In the genomic region with DNA sequence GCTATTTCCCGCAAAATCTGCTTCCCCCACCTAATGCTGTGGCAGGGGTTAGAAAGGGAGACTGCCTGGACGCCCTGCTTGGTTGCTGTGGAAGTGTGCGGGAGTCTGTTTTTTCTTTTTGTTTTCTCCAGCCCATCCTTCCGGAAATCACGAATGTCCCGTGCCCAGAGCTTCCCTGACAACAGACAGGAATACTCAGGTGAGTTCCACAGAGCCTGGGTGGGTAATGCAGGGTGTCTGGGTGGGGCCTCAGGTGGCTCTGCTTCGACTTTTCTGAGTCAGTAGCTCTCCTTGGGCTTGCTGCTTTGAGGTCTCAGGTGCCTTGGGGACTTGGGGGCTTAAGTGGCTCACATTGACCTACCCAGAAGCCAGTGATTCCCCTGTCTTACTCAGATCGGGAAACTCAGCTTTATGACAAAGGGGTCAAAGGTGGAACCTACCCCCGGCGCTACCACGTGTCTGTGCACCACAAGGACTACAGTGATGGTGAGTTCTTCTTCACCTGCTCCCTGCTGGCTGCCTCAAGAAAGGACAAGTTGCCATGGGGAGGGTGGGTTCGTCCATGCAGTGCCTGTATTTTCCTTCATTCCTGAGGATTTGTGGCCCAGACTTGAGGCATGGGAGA, we compare ENCODE assay signal across 20 cellular contexts. TPM values are rescaled to one million over a fixed set of nuclear protein-coding genes. Genes with fewer than 3 reads are reported as not detected.
A peak's percentile ranks its signal among the peaks of the same experiment; 100 is the strongest.
DNase-seq lines count a peak whose midpoint lies in the region; ATAC-seq and TF ChIP-seq lines count a peak whose summit lies in the region.
"Had no signal": no experiment of that assay in that cellular context is flagged by ENCODE, and none has a peak within 500 bp of the region (broad histone marks: within the 10 kb centered on the region; RNA-seq: fewer than 3 reads in every experiment).

No MANE protein-coding gene starts in this region.

- H2BK120ac ChIP-seq in mesendoderm (ENCODE audit: low read depth, low read length), result no peak overlapping the region

- H4K8ac ChIP-seq in mesendoderm (ENCODE audit: low read depth, low read length), result no peak overlapping the region

- H3K18ac ChIP-seq in mesendoderm (ENCODE audit: low read length), result no peak overlapping the region

- H3K27ac Mint-ChIP-seq in mesothelial cell of epicardium, result no peak overlapping the region
- H3K27ac Mint-ChIP-seq: activated CD4-positive, alpha-beta T cell treated with anti-CD3 and anti-CD28 coated beads, Interleukin-2, amount 10 ng/mL, durations not matched to agents 7 days and 5 days had no signal

- peak; percentile 34 for DNase-seq in stimulated activated CD4-positive, alpha-beta T cell treated with anti-CD3 and anti-CD28 coated beads, Interleukin-1b, Interleukin-23, amount 100 ng/mL, for 48 hours
- no peak for DNase-seq in stimulated activated CD4-positive, alpha-beta T cell treated with anti-CD3 and anti-CD28 coated beads, Interleukin-2, amount 100 ng/mL, for 24 hours
- DNase-seq in mesendoderm (no peak), SK-N-DZ (ENCODE audit: low spot score) (no peak), mesothelial cell of epicardium (ENCODE audit: low spot score in 2 of 2, unreplicated experiment in 2 of 2) (no peak), COR-L47 (lab: John Stamatoyannopoulos, UW) (no peak)
- DNase-seq: activated CD4-positive, alpha-beta T cell treated with anti-CD3 and anti-CD28 coated beads, Interleukin-2, amount 10 ng/mL, durations not matched to agents 7 days and 5 days; activated CD8-positive, alpha-beta memory T cell treated with anti-CD3 and anti-CD28 coated beads, Interleukin-2, amount 50 U/mL, for 48 hours; CD8-positive, alpha-beta memory T cell; effector CD4-positive, alpha-beta T cell; foreskin melanocyte; left ventricle myocardium superior; NCI-H1417; NCI-H446; psoas muscle; stimulated activated naive CD4-positive, alpha-beta T cell had no signal

- H3K27me3 ChIP-seq in mesendoderm (ENCODE audit: insufficient read depth, low read length, poor library complexity), result no peaks in the 10 kb centered on the region
- H3K27me3 ChIP-seq: hepatocyte had no signal

- no peaks in the 10 kb centered on the region for H3K9me3 Mint-ChIP-seq in mesothelial cell of epicardium
- H3K9me3 Mint-ChIP-seq: activated CD4-positive, alpha-beta T cell treated with anti-CD3 and anti-CD28 coated beads, Interleukin-2, amount 10 ng/mL, durations not matched to agents 7 days and 5 days; brain; CD8-positive, alpha-beta memory T cell had no signal

- H3K4me2 ChIP-seq in mesendoderm (ENCODE audit: low read length), result no peak overlapping the region
- H3K4me2 ChIP-seq: hepatocyte had no signal

- no peaks in the 10 kb centered on the region for H3K79me1 ChIP-seq in mesendoderm (ENCODE audit: low read length)

- H3K9ac ChIP-seq in mesendoderm (ENCODE audit: low read length), result no peak overlapping the region

- no peak overlapping the region for H3K56ac ChIP-seq in mesendoderm (ENCODE audit: low read length)

- H3K79me2 ChIP-seq in mesendoderm (ENCODE audit: control insufficient read depth, insufficient read depth, low read length), result no peaks in the 10 kb centered on the region
- H3K79me2 ChIP-seq: hepatocyte had no signal

- H4K5ac ChIP-seq in mesendoderm (ENCODE audit: low read length), result no peak overlapping the region

- no peak for TF ChIP-seq CTCF in mesothelial cell of epicardium (IDR thresholded peaks at IDR 0.05; ENCODE audit: unreplicated experiment)

- H3K23ac ChIP-seq in mesendoderm (ENCODE audit: low read length), result peak overlapping the region; percentile 66

- no peak overlapping the region for H2AK5ac ChIP-seq in mesendoderm (ENCODE audit: low read length)

- H2BK5ac ChIP-seq in mesendoderm (ENCODE audit: low read length), result no peak overlapping the region

- no peaks in the 10 kb centered on the region for H3K4me1 ChIP-seq in mesendoderm (ENCODE audit: control insufficient read depth, low read depth, low read length)
- H3K4me1 ChIP-seq: psoas muscle had no signal

- WGBS in mesendoderm (ENCODE audit: extremely low coverage, insufficient coverage, low lambda C conversion rate), result no CpG with 5 or more reads among the region's 12 CpGs

- H2BK15ac ChIP-seq in mesendoderm (replicated peaks; ENCODE audit: low read depth), result no peak overlapping the region

- H3K4me3 ChIP-seq in mesendoderm (ENCODE audit: low read length), result no peak overlapping the region
- H3K4me3 ChIP-seq: hepatocyte, psoas muscle had no signal

- no peak overlapping the region for H3K4ac ChIP-seq in mesendoderm (ENCODE audit: low read depth, low read length)

- H3K36me3 Mint-ChIP-seq in mesothelial cell of epicardium, result peaks cover 10% of the 10 kb centered on the region

- H3K4me3 Mint-ChIP-seq in mesothelial cell of epicardium, result no peak overlapping the region
- H3K4me3 Mint-ChIP-seq: activated CD4-positive, alpha-beta T cell treated with anti-CD3 and anti-CD28 coated beads, Interleukin-2, amount 10 ng/mL, durations not matched to agents 7 days and 5 days; brain; CD8-positive, alpha-beta memory T cell had no signal

- no peaks in the 10 kb centered on the region for H3K27me3 Mint-ChIP-seq in mesothelial cell of epicardium (ENCODE audit: low read depth)
- H3K27me3 Mint-ChIP-seq: activated CD4-positive, alpha-beta T cell treated with anti-CD3 and anti-CD28 coated beads, Interleukin-2, amount 10 ng/mL, durations not matched to agents 7 days and 5 days; brain; CD8-positive, alpha-beta memory T cell had no signal

- peak; percentile 45 for ATAC-seq in HG02759 (IDR thresholded peaks at IDR 0.05; ENCODE audit: unreplicated experiment)
- ATAC-seq: psoas muscle, Right ventricle myocardium inferior had no signal

- H3K36me3 ChIP-seq in mesendoderm (ENCODE audit: control insufficient read depth, insufficient read depth, low read length), result peaks cover 15% of the 10 kb centered on the region

- H3K4me1 Mint-ChIP-seq in mesothelial cell of epicardium, result no peaks in the 10 kb centered on the region

- no peak overlapping the region for H3K27ac ChIP-seq in mesendoderm (ENCODE audit: low read depth, low read length)
- H3K27ac ChIP-seq: hepatocyte, psoas muscle had no signal

RNA-seq across cellular contexts. Expression of a gene that starts 11.4 kb away (rescaled TPM):
- polyA plus RNA-seq in mesendoderm (2013, experiment 1 of 2), result 60.1 TPM
- polyA plus RNA-seq in mesendoderm (2013, experiment 2 of 2), result 59.0 TPM
- polyA plus RNA-seq in SK-N-DZ (2014; cell fraction: cytosol; rRNA removed), result 134 and 169 TPM in 2 replicates
- 828 and 858 TPM in 2 replicates for polyA plus RNA-seq in SK-N-DZ (2014; cell fraction: nucleus; rRNA removed)
- 76.5 to 79.3 TPM (median 77.0 TPM) in 3 replicates for total RNA-seq in mesothelial cell of epicardium

RNA-seq across cellular contexts. Expression of a gene that starts 53.1 kb away (rescaled TPM):
- 16.7 TPM for polyA plus RNA-seq in mesendoderm (2013, experiment 1 of 2)
- 16.2 TPM for polyA plus RNA-seq in mesendoderm (2013, experiment 2 of 2)
- 26.3 and 42.8 TPM in 2 replicates for polyA plus RNA-seq in SK-N-DZ (2014; cell fraction: cytosol; rRNA removed)
- polyA plus RNA-seq in SK-N-DZ (2014; cell fraction: nucleus; rRNA removed), result 70.6 and 89.1 TPM in 2 replicates
- total RNA-seq in mesothelial cell of epicardium, result 57.2 to 62.9 TPM (median 62.3 TPM) in 3 replicates
